9 cellular contexts compared by ENCODE assay signal in genomic region chr22:42313204-42313603, GRCh38. TPM values are rescaled to one million over a fixed set of nuclear protein-coding genes. Genes with fewer than 3 reads are reported as not detected.
DNase-seq lines count a peak whose midpoint lies in the region; ATAC-seq, FAIRE-seq and TF ChIP-seq lines count a peak whose summit lies in the region.
"Had no signal": no experiment of that assay in that cellular context is flagged by ENCODE, and none has a peak within 500 bp of the region (broad histone marks: within the 10 kb centered on the region; RNA-seq: fewer than 3 reads in every experiment).

No MANE protein-coding gene starts in this region.

- 0 out of 2 replicates have a peak, but pooled peaks cover 3% of the 10 kb centered on the region for H3K79me1 ChIP-seq in H1 (ENCODE audit: low read depth, low read length)

- peak overlapping the region; percentile 26 for H3K18ac ChIP-seq in H1 (ENCODE audit: extremely low read depth, low read length)

- H3K27ac ChIP-seq in A549 = peak overlapping the region; percentile 50 to 62; a peak in 4 of 6 replicates
- peak overlapping the region; percentile 15; the same call in 1 of the 2 replicates for H3K27ac ChIP-seq in BLaER1
- no peak overlapping the region for H3K27ac ChIP-seq in OCI-LY7 (ENCODE audit: low read depth, low read length, poor library complexity, severe bottlenecking)
- no peak overlapping the region for H3K27ac ChIP-seq in H1 (ENCODE audit: low read depth, low read length)
- H3K27ac ChIP-seq: coronary artery had no signal

- DNase-seq in A549 (ENCODE audit: low read depth in 1 of 2, low spot score in 1 of 2) = no peak
- peak; percentile 39 for DNase-seq in OCI-LY7 (ENCODE audit: low spot score)
- DNase-seq in H1 (ENCODE audit: low read depth in 1 of 2, low spot score in 2 of 2) = no peak
- no peak for DNase-seq in HCEC 1CT
- DNase-seq in activated T-cell treated with anti-CD3 and anti-CD28 coated beads, Interleukin-2, amount 50 U/mL, for 48 hours = no peak
- DNase-seq in activated naive CD4-positive, alpha-beta T cell treated with anti-CD3 and anti-CD28 coated beads, Interleukin-2, amount 50 U/mL, for 16 hours = no peak

- H4K20me1 ChIP-seq in BLaER1 (peaks cover 54% of the 10 kb centered on the region), OCI-LY7 (ENCODE audit: insufficient read depth, low read length) (no peaks in the 10 kb centered on the region), H1 (replicated peaks in 1 of 2; ENCODE audit: control insufficient read depth in 1 of 2, insufficient read depth in 2 of 2, low read length in 2 of 2) (peaks cover 2 to 17% of the 10 kb centered on the region in 2 experiments)

- 100% methylated on average over 7 of the region's 7 CpGs for WGBS in A549 (ENCODE audit: missing lambda C conversion rate)
- WGBS in H1 (ENCODE audit: extremely low coverage in 1 of 2, insufficient coverage in 1 of 2, insufficient read length in 1 of 2, insufficient replicate concordance in 2 of 2, low coverage in 1 of 2, low lambda C conversion rate in 2 of 2, missing lambda C conversion rate in 1 of 2), 2 experiments = 69% methylated on average over 7 of the region's 7 CpGs; no CpG with 5 or more reads in 1 of the 2 experiments

- no peak overlapping the region for H3K4me3 ChIP-seq in A549
- H3K4me3 ChIP-seq in BLaER1 = no peak overlapping the region
- H3K4me3 ChIP-seq in OCI-LY7 (ENCODE audit: low read depth, low read length, poor library complexity, severe bottlenecking) = no peak overlapping the region
- H3K4me3 ChIP-seq in H1 (ENCODE audit: extremely low read depth in 1 of 4, insufficient read depth in 2 of 4, low read depth in 3 of 4, low read length in 4 of 4) = no peak overlapping the region
- H3K4me3 ChIP-seq: coronary artery had no signal

- CTCF ChIA-PET in A549 (lab: Yijun Ruan, JAX) (interaction anchor here (0.7 to 1.6 kb wide), 6 partner anchors 21 to 143 kb away, joined by 3 to 4 read pairs (median 3); no protein-coding TSS in a partner anchor), OCI-LY7 (lab: Charles Lee; ENCODE audit: unreplicated experiment) (interaction anchor here (0.7 kb wide), 1 partner anchor 132 kb away, joined by 3 read pairs; no protein-coding TSS in a partner anchor), H1 (lab: Charles Lee; ENCODE audit: partially characterized antibody) (interaction anchor here (0.6 to 3.6 kb wide), 20 partner anchors 8 to 196 kb away, joined by 3 to 19 read pairs (median 4); no protein-coding TSS in a partner anchor)

- peak overlapping the region; percentile 62 for H3K4me2 ChIP-seq in A549
- peak overlapping the region; percentile 81 for H3K4me2 ChIP-seq in BLaER1
- H3K4me2 ChIP-seq in OCI-LY7 (ENCODE audit: low read length) = no peak overlapping the region
- no peak overlapping the region for H3K4me2 ChIP-seq in H1 (ENCODE audit: insufficient read depth in 1 of 2, low read depth in 2 of 2, low read length in 2 of 2)

- H3K27me3 ChIP-seq in BLaER1 (no peaks in the 10 kb centered on the region), H1 (replicated peaks in 1 of 4; ENCODE audit: control insufficient read depth in 3 of 4, extremely low read depth in 1 of 4, insufficient read depth in 3 of 4, low read length in 3 of 4) (no peaks in the 10 kb centered on the region; a peak in 2 of 7 replicates)

- no peaks in the 10 kb centered on the region for H3K23me2 ChIP-seq in H1 (ENCODE audit: low read depth, low read length)

- TF ChIP-seq RAD21 in A549 (conservative IDR thresholded peaks at IDR 0.05 in 1 of 2, IDR thresholded peaks at IDR 0.05 in 1 of 2) = no peak
- no peak; a peak in 1 of 4 replicates for TF ChIP-seq RAD21 in H1 (IDR thresholded peaks at IDR 0.05 in 1 of 2, conservative IDR thresholded peaks at IDR 0.05 in 1 of 2; ENCODE audit: low read depth in 2 of 2, low read length in 2 of 2)

- peaks cover 39% of the 10 kb centered on the region for H3K4me1 ChIP-seq in A549
- H3K4me1 ChIP-seq in BLaER1 = peaks cover 100% of the 10 kb centered on the region
- peaks cover 16% of the 10 kb centered on the region for H3K4me1 ChIP-seq in OCI-LY7 (ENCODE audit: insufficient read depth, low read length, poor library complexity, severe bottlenecking)
- H3K4me1 ChIP-seq in H1 (replicated peaks in 1 of 4; ENCODE audit: control insufficient read depth in 3 of 4, insufficient read depth in 4 of 4, low read length in 3 of 4) = peaks cover 0 to 28% (median 17%) of the 10 kb centered on the region in 4 experiments; a peak in 5 of 7 replicates

- 0 out of 2 replicates have a peak overlapping the region, but pooled peaks have one; percentile 88 for H2BK15ac ChIP-seq in H1 (ENCODE audit: low read length)

- no TSS peak for BruUV-seq in OCI-LY7 (replicated peaks; lab: Mats Ljungman, UMichigan)

- no peak for TF ChIP-seq POLR2A in A549 (IDR thresholded peaks at IDR 0.05; ENCODE audit: low read length)
- TF ChIP-seq POLR2A in H1 (IDR thresholded peaks at IDR 0.05; ENCODE audit: control extremely low read depth in 1 of 2, low read depth in 2 of 2, low read length in 2 of 2) = no peak

- peak overlapping the region; percentile 5 for H4K91ac ChIP-seq in H1 (replicated peaks; ENCODE audit: insufficient read length, low read length)

- POLR2A ChIA-PET in A549 (lab: Yijun Ruan, JAX) (no interaction called here), OCI-LY7 (lab: Charles Lee) (interaction anchor here (0.7 kb wide), 1 partner anchor 194 kb away, joined by 3 read pairs; no protein-coding TSS in a partner anchor), H1 (lab: Charles Lee; ENCODE audit: partially characterized antibody) (interaction anchor here (0.7 to 3.0 kb wide), 2 partner anchors 9 to 223 kb away, joined by 3 to 13 read pairs; partner anchors contain the start of gene NDUFA6)

- no peak overlapping the region for H3K14ac ChIP-seq in H1 (ENCODE audit: insufficient read length)

- no peak overlapping the region for H2AFZ ChIP-seq in OCI-LY7 (ENCODE audit: low read length)
- no peak overlapping the region for H2AFZ ChIP-seq in H1 (ENCODE audit: low read length)

- TF ChIP-seq CTCF in A549 (IDR thresholded peaks at IDR 0.05) (no peak), OCI-LY7 (conservative IDR thresholded peaks at IDR 0.05; ENCODE audit: low read length) (0 out of 2 replicates have a peak, but pooled peaks have one; percentile 8), H1 (IDR thresholded peaks at IDR 0.05; ENCODE audit: control extremely low read depth in 1 of 3, insufficient read depth in 1 of 3, low read depth in 1 of 3, low read length in 3 of 3) (peak in 2 of 3 experiments; percentile 9 to 25; a peak in 2 of 4 replicates)

- H2BK12ac ChIP-seq in H1 (ENCODE audit: low read depth, low read length) = peak overlapping the region; percentile 39; the same call in 1 of the 2 replicates

- H4K5ac ChIP-seq in H1 (ENCODE audit: insufficient read length, low read depth, low read length) = no peak overlapping the region

- intact Hi-C loops in OCI-LY7 (cut with micrococcal nuclease; ENCODE audit: unreplicated experiment) = no loop called here

- H2BK5ac ChIP-seq in H1 (ENCODE audit: low read depth, low read length) = no peak overlapping the region; the same call in 1 of the 2 replicates

- H3K36me3 ChIP-seq in BLaER1 (no peaks in the 10 kb centered on the region), OCI-LY7 (ENCODE audit: insufficient read depth, low read length) (no peaks in the 10 kb centered on the region), H1 (ENCODE audit: control insufficient read depth in 2 of 4, insufficient read depth in 4 of 4, low read length in 3 of 4) (no peaks in the 10 kb centered on the region)

- no peaks in the 10 kb centered on the region for H3K79me2 ChIP-seq in OCI-LY7 (ENCODE audit: insufficient read depth, low read depth, low read length)
- no peaks in the 10 kb centered on the region for H3K79me2 ChIP-seq in H1 (ENCODE audit: control insufficient read depth in 1 of 2, insufficient read depth in 2 of 2, low read length in 2 of 2)

- no peaks in the 10 kb centered on the region for H3K9me3 ChIP-seq in A549
- H3K9me3 ChIP-seq in BLaER1 = no peaks in the 10 kb centered on the region
- H3K9me3 ChIP-seq in OCI-LY7 (ENCODE audit: low read length) = no peaks in the 10 kb centered on the region
- H3K9me3 ChIP-seq in H1 (ENCODE audit: insufficient read depth in 2 of 2, low read depth in 1 of 2, low read length in 1 of 2) = no peaks in the 10 kb centered on the region

- FAIRE-seq in A549 (lab: Jason Lieb, UNC) = no peak
- FAIRE-seq in H1 (lab: Jason Lieb, UNC) = no peak
- FAIRE-seq: endothelial cell of umbilical vein had no signal

- no peak overlapping the region for H3K23ac ChIP-seq in H1 (ENCODE audit: insufficient read length)

- no peak overlapping the region for H3K4ac ChIP-seq in H1 (replicated peaks; ENCODE audit: insufficient read length, low read depth, low read length)

- TF ChIP-seq EP300 in A549 (IDR thresholded peaks at IDR 0.05) (no peak), H1 (IDR thresholded peaks at IDR 0.05; ENCODE audit: borderline replicate concordance in 1 of 2, low read depth in 2 of 2, low read length in 2 of 2) (no peak)

- 0 out of 6 replicates have a peak, but pooled peaks of 1 of the 2 experiments have one; percentile 8 for ATAC-seq in A549

- H3K9ac ChIP-seq in BLaER1 = no peak overlapping the region
- no peak overlapping the region for H3K9ac ChIP-seq in H1 (replicated peaks in 1 of 4; ENCODE audit: extremely low read depth in 1 of 4, low read depth in 3 of 4, low read length in 3 of 4)

- no peaks in the 10 kb centered on the region for H3K9me2 ChIP-seq in OCI-LY7 (ENCODE audit: insufficient read depth, low read length)

- no peak overlapping the region for H2BK120ac ChIP-seq in H1 (replicated peaks; ENCODE audit: low read depth, low read length)

- peak overlapping the region; percentile 93; the same call in 1 of the 2 replicates for H2BK20ac ChIP-seq in H1 (ENCODE audit: low read length)

- no peak overlapping the region for H2AK5ac ChIP-seq in H1 (ENCODE audit: low read depth, low read length)

- 0 out of 2 replicates have a peak overlapping the region, but pooled peaks have one; percentile 7 for H4K8ac ChIP-seq in H1 (ENCODE audit: extremely low read depth, insufficient read depth, low read length)

- H3K56ac ChIP-seq in H1 (replicated peaks; ENCODE audit: insufficient read length, low read depth, low read length) = no peak overlapping the region

RNA-seq across cellular contexts. Expression of gene TCF20, which starts 42.8 kb away (rescaled TPM):
- polyA plus RNA-seq in A549 (2011; rRNA removed) = 16.5 and 17.1 TPM in 2 replicates
- 10.3 and 11.9 TPM in 2 replicates for polyA plus RNA-seq in A549 (2012; cell fraction: cytosol; rRNA removed)
- polyA plus RNA-seq in A549 (2012; cell fraction: nucleus; rRNA removed) = 9.3 and 10.9 TPM in 2 replicates
- polyA plus RNA-seq in A549 (2017; fragmentation: RNase III; extraction: RNeasy Plus Mini Kit Qiagen cat#74134 plus additional on column Dnase treatment) = 11.6 to 12.5 TPM (median 11.9 TPM) in 3 replicates
- polyA minus RNA-seq in A549 (2011; rRNA and poly(A)+ RNA removed) = 50.8 and 59.5 TPM in 2 replicates
- total RNA-seq in OCI-LY7 (2014; rRNA removed; shearing (Covaris generic)) = 55.6 and 56.0 TPM in 2 replicates
- 71.1 and 77.8 TPM in 2 replicates for total RNA-seq in OCI-LY7 (2022)
- 79.8 and 80.4 TPM in 2 replicates for total RNA-seq in H1 (2021; fragmentation: NEBNext Ultra II Directional; extraction: Animal tissue kit (Norgen Biotek cat#: 25700))
- polyA plus RNA-seq in H1 (2011; rRNA removed) = 22.0 and 23.3 TPM in 2 replicates
- polyA plus RNA-seq in H1 (2011; cell fraction: cytosol; rRNA removed) = 30.3 TPM
- 38.0 TPM for polyA plus RNA-seq in H1 (2011; cell fraction: nucleus; rRNA removed)
- 32.2 to 35.2 TPM (median 33.5 TPM) in 4 replicates for polyA plus RNA-seq in H1 (2012, experiment 1 of 2)
- polyA plus RNA-seq in H1 (2012, experiment 2 of 2) = 6.0 TPM
- polyA plus RNA-seq in H1 (2013, experiment 1 of 2) = 23.5 TPM
- polyA plus RNA-seq in H1 (2013, experiment 2 of 2) = 22.7 TPM
- polyA minus RNA-seq in H1 (2011; rRNA and poly(A)+ RNA removed) = 101 TPM in 2 replicates
- 35.6 TPM for polyA minus RNA-seq in H1 (2011; cell fraction: cytosol; rRNA and poly(A)+ RNA removed)
- polyA minus RNA-seq in H1 (2011; cell fraction: nucleus; rRNA and poly(A)+ RNA removed) = 74.0 TPM

Comparison
In these comparisons a context has a peak if more than half of its experiments do, and no peak if none do; other contexts are left out.
1. H3K27ac ChIP-seq: peak in A549 (2 of 2) and BLaER1 (single experiment); none in OCI-LY7 (single experiment) and H1 (single experiment).
2. H3K4me2 ChIP-seq: peak in A549 (single experiment) and BLaER1 (single experiment); none in OCI-LY7 (single experiment) and H1 (0 of 2).
3. Of the 18 proteins assayed by ChIP-seq in both H1 and A549: peak only in H1: CTCF; only in A549: none; in both: none; in neither: 17.